ENCODE assay signal across 8 cellular contexts in the genomic region with DNA sequence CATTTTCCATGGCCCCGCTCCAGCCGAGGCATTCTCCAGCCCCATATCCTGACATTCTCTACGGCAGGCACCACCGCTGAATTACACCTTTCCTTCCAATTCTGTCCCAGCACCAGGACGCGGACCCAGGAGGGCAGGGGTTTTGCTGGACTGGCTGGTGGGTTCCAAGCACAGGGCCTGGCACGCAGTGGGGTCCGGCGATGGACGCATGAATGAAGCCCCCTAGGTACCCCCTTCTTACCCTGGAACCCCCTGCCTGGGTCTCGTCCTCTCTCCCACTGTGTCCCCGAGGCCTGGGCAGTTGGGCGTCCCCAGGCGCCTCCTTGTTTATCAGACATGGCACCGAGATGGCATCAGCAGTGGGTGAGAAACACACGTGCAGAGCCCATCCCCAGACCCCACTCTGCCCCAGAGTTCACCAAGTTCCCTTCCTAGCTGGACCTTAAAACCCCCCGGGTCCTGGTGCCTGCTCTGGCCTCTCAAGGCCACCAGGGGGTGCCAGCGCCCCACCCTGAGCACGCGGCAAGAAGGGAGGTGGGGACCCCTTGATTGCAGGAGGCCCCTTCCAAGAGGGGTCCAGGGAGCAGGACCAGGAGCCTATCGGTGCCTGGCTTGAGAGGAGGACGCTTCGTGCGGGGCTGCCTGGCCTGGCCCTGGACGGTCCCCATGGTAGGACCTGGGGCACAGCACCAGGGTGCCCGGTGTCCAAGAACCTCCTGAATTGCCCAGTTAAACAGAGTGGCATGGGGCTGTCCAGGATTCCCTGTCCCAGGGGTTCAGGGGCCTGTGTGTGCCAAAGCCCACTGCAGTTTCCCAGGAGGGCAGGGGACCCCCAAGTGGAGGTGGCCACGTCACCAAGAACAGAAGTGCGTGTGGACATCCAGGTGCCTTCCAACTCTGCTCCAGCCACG. TPM values are rescaled to one million over a fixed set of nuclear protein-coding genes. Genes with fewer than 3 reads are reported as not detected.
DNase-seq lines count a peak whose midpoint lies in the region; ATAC-seq, FAIRE-seq and TF ChIP-seq lines count a peak whose summit lies in the region.

No MANE protein-coding gene starts in this region.

- no peak overlapping the region for H3K27ac Mint-ChIP-seq in CD4-positive, alpha-beta memory T cell
- no peak overlapping the region for H3K27ac Mint-ChIP-seq in activated B cell treated with CpG ODN at 0.5 μM for 24 hours

- H3K36me3 ChIP-seq in CD4-positive, alpha-beta memory T cell (ENCODE audit: insufficient read depth, low read length): no peaks in the 10 kb centered on the region
- H3K36me3 ChIP-seq in HAP-1 (replicated peaks): no peaks in the 10 kb centered on the region
- no peaks in the 10 kb centered on the region for H3K36me3 ChIP-seq in endothelial cell of umbilical vein (ENCODE audit: control insufficient read depth in 2 of 2, extremely low read depth in 1 of 2, insufficient read depth in 2 of 2, low read length in 2 of 2)
- no peaks in the 10 kb centered on the region for H3K36me3 ChIP-seq in neutrophil

- peaks cover 3 to 7% of the 10 kb centered on the region in 2 donors for H3K27me3 Mint-ChIP-seq in CD4-positive, alpha-beta memory T cell
- H3K27me3 Mint-ChIP-seq in activated B cell treated with CpG ODN at 0.5 μM for 24 hours: peaks cover 3% of the 10 kb centered on the region

- FAIRE-seq in endothelial cell of umbilical vein (lab: Jason Lieb, UNC): no peak

- H3K4me1 ChIP-seq in CD4-positive, alpha-beta memory T cell (ENCODE audit: insufficient read depth, low read length): no peaks in the 10 kb centered on the region
- H3K4me1 ChIP-seq in HAP-1: no peaks in the 10 kb centered on the region
- H3K4me1 ChIP-seq in endothelial cell of umbilical vein (ENCODE audit: control insufficient read depth, extremely low read depth, insufficient read depth, low read length): no peaks in the 10 kb centered on the region
- no peaks in the 10 kb centered on the region for H3K4me1 ChIP-seq in neutrophil (ENCODE audit: control insufficient read depth in 1 of 2, insufficient read depth in 1 of 2, low read depth in 1 of 2, low read length in 1 of 2)

- H3K79me2 ChIP-seq in endothelial cell of umbilical vein (ENCODE audit: control insufficient read depth, insufficient read depth, low read length): no peaks in the 10 kb centered on the region

- dilution Hi-C loops in endothelial cell of umbilical vein (cut with MboI; ENCODE audit: extremely low pct_ligation_motif_present, low sequenced_read_pairs): no loop called here

- ATAC-seq in activated B cell treated with CpG ODN at 0.5 μM for 24 hours (ENCODE audit: low read depth) (peak; percentile 57), GM18867 (IDR thresholded peaks at IDR 0.05; ENCODE audit: unreplicated experiment) (no peak), GM18502 (IDR thresholded peaks at IDR 0.05; ENCODE audit: poor library complexity, unreplicated experiment) (no peak)

- H3K27ac ChIP-seq in CD4-positive, alpha-beta memory T cell (ENCODE audit: low read depth, low read length): no peak overlapping the region
- no peak overlapping the region for H3K27ac ChIP-seq in endothelial cell of umbilical vein (ENCODE audit: insufficient read depth, low read depth, low read length)
- H3K27ac ChIP-seq in neutrophil: no peak overlapping the region

- no peak overlapping the region for H3K4me2 ChIP-seq in endothelial cell of umbilical vein (ENCODE audit: insufficient read depth, low read length)

- H3K4me3 ChIP-seq in CD4-positive, alpha-beta memory T cell (ENCODE audit: low read length in 2 of 2): no peak overlapping the region
- no peak overlapping the region for H3K4me3 ChIP-seq in HAP-1
- H3K4me3 ChIP-seq in endothelial cell of umbilical vein (replicated peaks in 1 of 3; ENCODE audit: insufficient read depth in 1 of 3, low read depth in 1 of 3, low read length in 3 of 3): no peak overlapping the region
- no peak overlapping the region for H3K4me3 ChIP-seq in neutrophil (ENCODE audit: low read depth in 1 of 2, low read length in 1 of 2)

- BruUV-seq in endothelial cell of umbilical vein (replicated peaks; lab: Mats Ljungman, UMichigan): no TSS peak

- intact Hi-C loops in CD4-positive, alpha-beta memory T cell (cut with micrococcal nuclease): loop anchor here (1.0 kb wide), 1 partner anchor 54 kb away; no protein-coding TSS in a partner anchor
- intact Hi-C loops in activated B cell treated with CpG ODN at 0.5 μM for 24 hours (cut with micrococcal nuclease) (loop anchor here (1.0 kb wide), 2 partner anchors 54 to 159 kb away; no protein-coding TSS in a partner anchor), endothelial cell of umbilical vein (cut with micrococcal nuclease) (loop anchor here (1.0 kb wide), 4 partner anchors 50 to 159 kb away; no protein-coding TSS in a partner anchor)

- in situ Hi-C loops in HAP-1 (cut with MboI; ENCODE audit: low sequenced_read_pairs): loop anchor here (5.0 kb wide), 1 partner anchor 57 kb away; no protein-coding TSS in a partner anchor

- peaks cover 0 to under 1% (median 0%) of the 10 kb centered on the region in 8 donors for H3K9me3 Mint-ChIP-seq in CD4-positive, alpha-beta memory T cell
- H3K9me3 Mint-ChIP-seq in activated B cell treated with CpG ODN at 0.5 μM for 24 hours: no peaks in the 10 kb centered on the region

- CTCF ChIA-PET in CD4-positive, alpha-beta memory T cell (lab: Charles Lee; ENCODE audit: partially characterized antibody): interaction anchor here (0.7 to 1.2 kb wide), 3 partner anchors 54 to 159 kb away, joined by 3 to 4 read pairs (median 3); no protein-coding TSS in a partner anchor
- CTCF ChIA-PET in activated B cell treated with CpG ODN at 0.5 μM for 24 hours (lab: Charles Lee) (interaction anchor here (0.6 to 4.0 kb wide), 6 partner anchors 53 to 174 kb away, joined by 3 to 45 read pairs (median 4); no protein-coding TSS in a partner anchor), endothelial cell of umbilical vein (lab: Charles Lee) (interaction anchor here (0.6 to 7.8 kb wide), 18 partner anchors 8 to 162 kb away, joined by 3 to 196 read pairs (median 5); partner anchors contain the start of gene MEGF6)

- peak in 4 of 5 donors; percentile 13 to 26 (median 18) for DNase-seq in CD4-positive, alpha-beta memory T cell
- peak; percentile 5 to 56 for DNase-seq in HAP-1 (ENCODE audit: low spot score in 2 of 2)
- peak; percentile 40 for DNase-seq in activated B cell treated with CpG ODN at 0.5 μM for 24 hours
- DNase-seq in endothelial cell of umbilical vein (ENCODE audit: low read depth, low spot score): peak; percentile 26
- DNase-seq in NCI-H510A (lab: John Stamatoyannopoulos, UW): no peak

- H3K9me1 ChIP-seq in endothelial cell of umbilical vein (replicated peaks; ENCODE audit: control insufficient read depth, extremely low read depth, insufficient read depth, low read length): no peaks in the 10 kb centered on the region

- POLR2A ChIA-PET in CD4-positive, alpha-beta memory T cell (lab: Charles Lee; ENCODE audit: partially characterized antibody): interaction anchor here (0.8 kb wide), 1 partner anchor 34 kb away, joined by 3 read pairs; no protein-coding TSS in a partner anchor
- POLR2A ChIA-PET in activated B cell treated with CpG ODN at 0.5 μM for 24 hours (lab: Charles Lee): no interaction called here
- POLR2A ChIA-PET in endothelial cell of umbilical vein (lab: Charles Lee): interaction anchor here (1.0 kb wide), 1 partner anchor 54 kb away, joined by 4 read pairs; no protein-coding TSS in a partner anchor

- no peaks in the 10 kb centered on the region for H3K27me3 ChIP-seq in CD4-positive, alpha-beta memory T cell (ENCODE audit: insufficient read depth, low read length)
- H3K27me3 ChIP-seq in HAP-1 (ENCODE audit: low read depth) (no peaks in the 10 kb centered on the region), endothelial cell of umbilical vein (ENCODE audit: control insufficient read depth in 2 of 2, insufficient read depth in 2 of 2, low read length in 2 of 2) (no peaks in the 10 kb centered on the region), neutrophil (no peaks in the 10 kb centered on the region)

- H3K4me1 Mint-ChIP-seq in CD4-positive, alpha-beta memory T cell: no peaks in the 10 kb centered on the region
- no peaks in the 10 kb centered on the region for H3K4me1 Mint-ChIP-seq in activated B cell treated with CpG ODN at 0.5 μM for 24 hours

- no peaks in the 10 kb centered on the region for H3K9me3 ChIP-seq in CD4-positive, alpha-beta memory T cell (ENCODE audit: control insufficient read depth in 1 of 2, low read length in 2 of 2)
- no peaks in the 10 kb centered on the region for H3K9me3 ChIP-seq in HAP-1
- no peaks in the 10 kb centered on the region for H3K9me3 ChIP-seq in endothelial cell of umbilical vein (replicated peaks; ENCODE audit: control insufficient read depth, insufficient read depth, low read length)
- H3K9me3 ChIP-seq in neutrophil: no peaks in the 10 kb centered on the region

- TF ChIP-seq CTCF in activated B cell treated with CpG ODN at 0.5 μM for 24 hours (IDR thresholded peaks at IDR 0.05) (no peak), endothelial cell of umbilical vein (IDR thresholded peaks at IDR 0.05; ENCODE audit: extremely low read depth in 1 of 2, insufficient read depth in 1 of 2, low read depth in 1 of 2, low read length in 2 of 2) (peak; percentile 89 to 90), neutrophil (IDR thresholded peaks at IDR 0.05) (peak; percentile 79)

- no peak for TF ChIP-seq POLR2A in endothelial cell of umbilical vein (IDR thresholded peaks at IDR 0.05; ENCODE audit: low read depth, low read length)

- H3K4me3 Mint-ChIP-seq in CD4-positive, alpha-beta memory T cell: no peak overlapping the region
- H3K4me3 Mint-ChIP-seq in activated B cell treated with CpG ODN at 0.5 μM for 24 hours: no peak overlapping the region

- no peak overlapping the region for H2AFZ ChIP-seq in endothelial cell of umbilical vein (ENCODE audit: low read depth, low read length)

- H3K36me3 Mint-ChIP-seq in CD4-positive, alpha-beta memory T cell: no peaks in the 10 kb centered on the region
- no peaks in the 10 kb centered on the region for H3K36me3 Mint-ChIP-seq in activated B cell treated with CpG ODN at 0.5 μM for 24 hours (ENCODE audit: low read depth)

- no peak overlapping the region for H3K9ac ChIP-seq in endothelial cell of umbilical vein (replicated peaks; ENCODE audit: extremely low read depth, insufficient read depth, low read length)

- no peaks in the 10 kb centered on the region for H4K20me1 ChIP-seq in endothelial cell of umbilical vein (replicated peaks; ENCODE audit: control insufficient read depth, extremely low read depth, insufficient read depth, low read length)

RNA-seq across cellular contexts. Expression of gene MEGF6, which starts 46.1 kb away (rescaled TPM):
- 100 to 1,000 TPM; 167 to 168 TPM for total RNA-seq in CD4-positive, alpha-beta memory T cell
- polyA plus RNA-seq in CD4-positive, alpha-beta memory T cell: 1 to 10 TPM; 2.4 to 7.1 TPM
- total RNA-seq in activated B cell treated with CpG ODN at 0.5 μM for 24 hours (8.5 and 10.9 TPM in 2 replicates), endothelial cell of umbilical vein (47.4 and 63.7 TPM in 2 replicates)
- polyA plus RNA-seq in endothelial cell of umbilical vein: 22.5 and 31.7 TPM in 2 replicates
- polyA plus RNA-seq in endothelial cell of umbilical vein (2011; cell fraction: cytosol; rRNA removed): 6.7 and 12.0 TPM in 2 replicates
- 66.7 and 89.2 TPM in 2 replicates for polyA plus RNA-seq in endothelial cell of umbilical vein (2011; cell fraction: nucleus; rRNA removed)
- 16.0 and 34.6 TPM in 2 replicates for polyA plus RNA-seq in endothelial cell of umbilical vein (2012)
- polyA minus RNA-seq in endothelial cell of umbilical vein: 19.6 and 21.3 TPM in 2 replicates
- 5.4 TPM for polyA minus RNA-seq in endothelial cell of umbilical vein (2011; cell fraction: cytosol; rRNA and poly(A)+ RNA removed)
- polyA minus RNA-seq in endothelial cell of umbilical vein (2011; cell fraction: nucleus; rRNA and poly(A)+ RNA removed): 14.7 and 42.2 TPM in 2 replicates

RNA-seq across cellular contexts. Expression of gene TPRG1L, which starts 59.6 kb away (rescaled TPM):
- total RNA-seq in CD4-positive, alpha-beta memory T cell: 10 to 100 TPM; 57.9 to 59.5 TPM
- polyA plus RNA-seq in CD4-positive, alpha-beta memory T cell: 10 to 100 TPM; 41.4 to 46.4 TPM
- total RNA-seq in activated B cell treated with CpG ODN at 0.5 μM for 24 hours: 26.5 and 27.0 TPM in 2 replicates
- 46.2 and 53.8 TPM in 2 replicates for total RNA-seq in endothelial cell of umbilical vein
- 50.5 and 52.3 TPM in 2 replicates for polyA plus RNA-seq in endothelial cell of umbilical vein
- polyA plus RNA-seq in endothelial cell of umbilical vein (2011; cell fraction: cytosol; rRNA removed): 48.1 and 48.2 TPM in 2 replicates
- polyA plus RNA-seq in endothelial cell of umbilical vein (2011; cell fraction: nucleus; rRNA removed): 19.1 and 20.9 TPM in 2 replicates
- 45.0 and 53.8 TPM in 2 replicates for polyA plus RNA-seq in endothelial cell of umbilical vein (2012)
- polyA minus RNA-seq in endothelial cell of umbilical vein: 43.9 and 44.1 TPM in 2 replicates
- polyA minus RNA-seq in endothelial cell of umbilical vein (2011; cell fraction: cytosol; rRNA and poly(A)+ RNA removed): 18.9 TPM
- polyA minus RNA-seq in endothelial cell of umbilical vein (2011; cell fraction: nucleus; rRNA and poly(A)+ RNA removed): 7.4 and 9.6 TPM in 2 replicates
